Comparison of ENCODE assay signal across 9 cellular contexts in the genomic region with DNA sequence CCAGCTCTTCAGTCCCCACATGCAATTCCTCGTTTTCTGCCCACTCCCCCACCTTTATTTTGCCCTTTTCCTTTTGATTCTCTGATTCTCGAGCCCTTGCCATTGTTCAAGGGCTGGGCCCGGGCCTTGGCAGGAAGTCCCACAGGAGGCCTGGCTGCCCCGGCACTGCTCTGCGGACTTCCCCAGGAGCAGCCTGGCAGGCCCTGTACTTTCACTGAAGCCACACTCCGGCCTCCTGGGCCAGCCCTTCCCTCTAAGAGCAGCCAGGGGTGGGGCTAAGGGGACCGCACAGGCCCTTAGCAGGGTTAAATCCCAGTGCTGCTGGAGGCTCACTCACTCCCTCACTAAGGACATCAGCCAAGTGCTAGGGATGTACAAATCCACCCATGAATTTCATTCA. TPM values are rescaled to one million over a fixed set of nuclear protein-coding genes. Genes with fewer than 3 reads are reported as not detected.
DNase-seq lines count a peak whose midpoint lies in the region; ATAC-seq and TF ChIP-seq lines count a peak whose summit lies in the region.
"Had no signal": no experiment of that assay in that cellular context is flagged by ENCODE, and none has a peak within 500 bp of the region (broad histone marks: within the 10 kb centered on the region; RNA-seq: fewer than 3 reads in every experiment).

No MANE protein-coding gene starts in this region.

- peaks cover 2 to 12% (median 4%) of the 10 kb centered on the region in 3 donors for H3K36me3 ChIP-seq in skeletal muscle tissue (ENCODE audit: control insufficient read depth in 3 of 3, insufficient read depth in 3 of 3, low read length in 3 of 3)

- no peak overlapping the region for H3K27ac Mint-ChIP-seq in progenitor cell of endocrine pancreas

- H3K27me3 ChIP-seq in skeletal muscle tissue (ENCODE audit: control insufficient read depth in 3 of 3, insufficient read depth in 3 of 3, low read length in 3 of 3) = peaks cover 21 to 26% (median 25%) of the 10 kb centered on the region in 3 donors

- no peaks in the 10 kb centered on the region for H3K9me3 ChIP-seq in skeletal muscle tissue (ENCODE audit: control insufficient read depth in 3 of 3, low read length in 3 of 3)

- H3K4me3 ChIP-seq in skeletal muscle tissue (ENCODE audit: low read length in 3 of 3) = peak overlapping the region; percentile 59 to 77 (median 69)

- intact Hi-C loops in Right ventricle myocardium superior (cut with DNase I) = no loop called here

- H3K4me3 Mint-ChIP-seq in progenitor cell of endocrine pancreas (ENCODE audit: low read depth) = no peak overlapping the region

- H3K27ac ChIP-seq in skeletal muscle tissue (ENCODE audit: low read depth, low read length) = peak overlapping the region; percentile 83

- no peaks in the 10 kb centered on the region for H3K4me1 Mint-ChIP-seq in progenitor cell of endocrine pancreas (ENCODE audit: low read depth)

- no peaks in the 10 kb centered on the region for H3K36me3 Mint-ChIP-seq in progenitor cell of endocrine pancreas (ENCODE audit: insufficient read depth)

- peaks cover 29 to 43% (median 34%) of the 10 kb centered on the region in 3 donors for H3K4me1 ChIP-seq in skeletal muscle tissue (ENCODE audit: control insufficient read depth in 3 of 3, insufficient read depth in 3 of 3, low read length in 3 of 3)

- peak; percentile 77 for DNase-seq in Right ventricle myocardium superior
- DNase-seq in Kasumi-1 (lab: John Stamatoyannopoulos, UW) = no peak
- DNase-seq in NCI-H2107 (lab: John Stamatoyannopoulos, UW) = no peak
- DNase-seq in progenitor cell of endocrine pancreas (ENCODE audit: low spot score, unreplicated experiment) = no peak
- DNase-seq: occipital lobe had no signal

- peak overlapping the region in 2 of 3 donors; percentile 55 to 79 for H3K9ac ChIP-seq in skeletal muscle tissue (ENCODE audit: low read depth in 1 of 3, low read length in 3 of 3)

- peaks cover 56% of the 10 kb centered on the region for H3K27me3 Mint-ChIP-seq in progenitor cell of endocrine pancreas

- ATAC-seq in GM18858 (IDR thresholded peaks at IDR 0.05; ENCODE audit: unreplicated experiment) (peak; percentile 55), HG03571 (IDR thresholded peaks at IDR 0.05; ENCODE audit: unreplicated experiment) (peak; percentile 49), Right ventricle myocardium superior (ENCODE audit: poor library complexity) (peak; percentile 36), SK-N-SH treated with all-trans-retinoic acid at 6 μM for 48 hours (no peak)

- H3K9me3 Mint-ChIP-seq in progenitor cell of endocrine pancreas (ENCODE audit: low read depth) = no peaks in the 10 kb centered on the region

- TF ChIP-seq CTCF in progenitor cell of endocrine pancreas (IDR thresholded peaks at IDR 0.05; ENCODE audit: unreplicated experiment) = no peak

TF ChIP-seq in SK-N-SH treated with all-trans-retinoic acid at 6 μM for 48 hours, 23 proteins besides CTCF, POLR2A, EP300 and RAD21:
- TF ChIP-seq OSR1 (CRISPR knock-in tag; IDR thresholded peaks at IDR 0.05) = no peak
- no peak for TF ChIP-seq ZC3H10 (CRISPR knock-in tag; IDR thresholded peaks at IDR 0.05)
- TF ChIP-seq BACH2 (CRISPR knock-in tag; IDR thresholded peaks at IDR 0.05; ENCODE audit: borderline replicate concordance) = no peak
- TF ChIP-seq ZNF70 (CRISPR knock-in tag; IDR thresholded peaks at IDR 0.05) = no peak
- no peak for TF ChIP-seq TCF4 (CRISPR knock-in tag; IDR thresholded peaks at IDR 0.05; ENCODE audit: borderline replicate concordance)
- no peak for TF ChIP-seq ISL1 (CRISPR knock-in tag; IDR thresholded peaks at IDR 0.05)
- no peak for TF ChIP-seq ZFP30 (CRISPR knock-in tag; IDR thresholded peaks at IDR 0.05)
- TF ChIP-seq CSRNP3 (CRISPR knock-in tag; IDR thresholded peaks at IDR 0.05) = no peak
- TF ChIP-seq CSDC2 (CRISPR knock-in tag; IDR thresholded peaks at IDR 0.05) = no peak
- TF ChIP-seq RARB (CRISPR knock-in tag; IDR thresholded peaks at IDR 0.05) = no peak
- TF ChIP-seq ZNF565 (CRISPR knock-in tag; conservative IDR thresholded peaks at IDR 0.05; ENCODE audit: low read depth) = no peak

RNA-seq across cellular contexts. Expression of gene LRRC32, which starts 4.1 kb away (rescaled TPM):
- 30.3 TPM for total RNA-seq in Right ventricle myocardium superior
- total RNA-seq in skeletal muscle tissue = 6.3 TPM
- total RNA-seq in progenitor cell of endocrine pancreas = 0.14 and 0.27 TPM in 2 replicates
